9 cellular contexts compared by ENCODE assay signal in genomic region chr13:40206241-40207109, GRCh38.
DNase-seq lines count a peak whose midpoint lies in the region; ATAC-seq and TF ChIP-seq lines count a peak whose summit lies in the region.
"Had no signal": no experiment of that assay in that cellular context is flagged by ENCODE, and none has a peak within 500 bp of the region (broad histone marks: within the 10 kb centered on the region; RNA-seq: fewer than 3 reads in every experiment).

No MANE protein-coding gene starts in this region.

- H3K27me3 ChIP-seq in SU-DHL-6 (ENCODE audit: low read length) = no peaks in the 10 kb centered on the region
- no peaks in the 10 kb centered on the region for H3K27me3 ChIP-seq in ascending aorta

- no peaks in the 10 kb centered on the region for H3K79me2 ChIP-seq in SU-DHL-6 (ENCODE audit: insufficient read depth, low read length)

- intact Hi-C loops in ascending aorta (cut with DNase I) = no loop called here

- peak overlapping the region; percentile 28 for H3K4me2 ChIP-seq in SU-DHL-6 (ENCODE audit: low read depth, low read length, poor library complexity, severe bottlenecking)

- no peak overlapping the region for H3K9ac ChIP-seq in SU-DHL-6 (ENCODE audit: low read length)

- peak; percentile 53 for ATAC-seq in HG03064 (IDR thresholded peaks at IDR 0.05; ENCODE audit: low read depth, unreplicated experiment)

- peak overlapping the region; percentile 84 for H2AFZ ChIP-seq in SU-DHL-6 (ENCODE audit: low read depth, low read length, severe bottlenecking)

- H3K9me3 ChIP-seq in SU-DHL-6 (ENCODE audit: insufficient read depth, low read length) (no peaks in the 10 kb centered on the region), ascending aorta (no peaks in the 10 kb centered on the region)

- no peaks in the 10 kb centered on the region for H4K20me1 ChIP-seq in SU-DHL-6 (ENCODE audit: low read depth, low read length)

- no peaks in the 10 kb centered on the region for H3K9me2 ChIP-seq in SU-DHL-6 (replicated peaks; ENCODE audit: insufficient read depth, low read length)

- no peaks in the 10 kb centered on the region for H3F3A ChIP-seq in SU-DHL-6 (ENCODE audit: insufficient read depth)

- no peak for TF ChIP-seq CTCF in SU-DHL-6 (IDR thresholded peaks at IDR 0.05; ENCODE audit: insufficient read depth, low read length, poor library complexity, severe bottlenecking)
- TF ChIP-seq CTCF in ascending aorta (IDR thresholded peaks at IDR 0.05) = no peak

- peak overlapping the region; percentile 7; the same call in 1 of the 2 replicates for H3K27ac ChIP-seq in SU-DHL-6 (ENCODE audit: low read depth, low read length)
- no peak overlapping the region for H3K27ac ChIP-seq in ascending aorta
- H3K27ac ChIP-seq: VCaP had no signal

- H3K4me3 ChIP-seq in SU-DHL-6 (ENCODE audit: insufficient read depth, low read length, poor library complexity, severe bottlenecking) (no peak overlapping the region), ascending aorta (no peak overlapping the region)

- no peaks in the 10 kb centered on the region for H3K4me1 ChIP-seq in ascending aorta

- H3K36me3 ChIP-seq in SU-DHL-6 (ENCODE audit: low read length) (no peaks in the 10 kb centered on the region), ascending aorta (no peaks in the 10 kb centered on the region)

- DNase-seq in NOMO-1 (lab: John Stamatoyannopoulos, UW; ENCODE audit: unreplicated experiment in 2 of 2) (peak; percentile 33 to 64), NOMO-1 treated with dmso at 0.1 percent for 144 hours (lab: John Stamatoyannopoulos, UW; ENCODE audit: unreplicated experiment) (no peak), dermis microvascular lymphatic vessel endothelial cell (ENCODE audit: low read depth in 2 of 2) (peak; percentile 63 to 92), ascending aorta (ENCODE audit: low spot score in 2 of 2) (no peak), NCI-H1092 treated with DMSO at 0.1 percent for 48 hours (lab: John Stamatoyannopoulos, UW) (no peak)
- DNase-seq in stimulated activated CD4-positive, alpha-beta T cell treated with anti-CD3 and anti-CD28 coated beads, Interleukin-1b, Interleukin-23, amount 100 ng/mL, for 48 hours = peak; percentile 68

Comparison
In these comparisons a context has a peak if more than half of its experiments do, and no peak if none do; other contexts are left out.
1. DNase-seq: peak in NOMO-1 (2 of 2), dermis microvascular lymphatic vessel endothelial cell (2 of 2) and stimulated activated CD4-positive, alpha-beta T cell treated with anti-CD3 and anti-CD28 coated beads, Interleukin-1b, Interleukin-23, amount 100 ng/mL, for 48 hours (single experiment); none in NOMO-1 treated with dmso at 0.1 percent for 144 hours (single experiment), ascending aorta (0 of 2) and NCI-H1092 treated with DMSO at 0.1 percent for 48 hours (single experiment).